Comparison of ENCODE assay signal across 10 cellular contexts in the genomic region with DNA sequence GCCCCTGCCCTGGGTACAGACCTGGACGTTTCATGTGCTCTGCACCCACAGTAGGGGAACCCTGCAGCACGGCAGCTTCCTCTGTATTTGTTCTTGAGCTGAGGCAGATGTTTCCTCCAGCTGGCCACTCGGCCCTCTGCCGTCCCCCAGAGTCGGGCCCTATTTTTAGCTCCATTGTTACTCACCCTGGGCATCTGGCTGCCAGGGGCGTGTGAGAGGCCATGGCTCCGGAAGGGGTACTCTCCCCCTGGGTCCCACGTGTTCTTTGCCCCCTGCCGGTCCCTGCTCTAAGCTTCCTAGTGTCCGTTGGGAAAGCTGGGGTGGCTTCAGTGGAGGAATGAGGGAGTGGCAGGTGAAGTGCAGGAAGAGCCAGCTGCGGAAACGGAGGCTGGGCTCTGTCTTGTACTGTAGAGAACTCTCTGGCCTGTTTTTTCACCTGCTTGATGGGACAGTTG. TPM values are rescaled to one million over a fixed set of nuclear protein-coding genes. Genes with fewer than 3 reads are reported as not detected.
DNase-seq lines count a peak whose midpoint lies in the region; ATAC-seq and TF ChIP-seq lines count a peak whose summit lies in the region.
"Had no signal": no experiment of that assay in that cellular context is flagged by ENCODE, and none has a peak within 500 bp of the region (broad histone marks: within the 10 kb centered on the region; RNA-seq: fewer than 3 reads in every experiment).

No MANE protein-coding gene starts in this region.

- no peak overlapping the region for H3K4me3 ChIP-seq in GM12865 (ENCODE audit: low read depth, low read length)
- H3K4me3 ChIP-seq in OCI-LY1 (ENCODE audit: low read depth, low read length, poor library complexity, severe bottlenecking): no peak overlapping the region

- H3K9me2 ChIP-seq in OCI-LY1 (ENCODE audit: low read depth, low read length): no peaks in the 10 kb centered on the region

- peak overlapping the region; percentile 41; the same call in 1 of the 2 replicates for H3K9ac ChIP-seq in OCI-LY1 (ENCODE audit: low read length)

- peak; percentile 76 for ATAC-seq in Right ventricle myocardium superior (ENCODE audit: poor library complexity)
- ATAC-seq in HG03175 (IDR thresholded peaks at IDR 0.05; ENCODE audit: unreplicated experiment): no peak
- ATAC-seq in GM21526 (IDR thresholded peaks at IDR 0.05; ENCODE audit: low FRiP score, unreplicated experiment): no peak

- H2AFZ ChIP-seq in OCI-LY1 (ENCODE audit: low read length): no peak overlapping the region

- H3K4me1 ChIP-seq in OCI-LY1 (ENCODE audit: insufficient read depth, low read length, severe bottlenecking): peaks cover 90% of the 10 kb centered on the region

- peaks cover 25% of the 10 kb centered on the region for H3K36me3 ChIP-seq in OCI-LY1 (ENCODE audit: insufficient read depth, low read length)
- H3K36me3 ChIP-seq: neutrophil had no signal

- DNase-seq in GM12865 (ENCODE audit: low read depth) (peak; percentile 37), Right ventricle myocardium superior (peak; percentile 76), retina (peak; percentile 70)
- no peak for DNase-seq in stimulated activated naive CD4-positive, alpha-beta T cell treated with Interleukin-2 at 50 U/mL for 16 hours (lab: John Stamatoyannopoulos, UW)
- no peak for DNase-seq in activated T-cell treated with anti-CD3 and anti-CD28 coated beads, Interleukin-2, amount 50 U/mL, for 1 hour
- DNase-seq: activated gamma-delta T cell had no signal

- peak overlapping the region; percentile 58; the same call in 1 of the 2 replicates for H3K4me2 ChIP-seq in OCI-LY1 (ENCODE audit: low read length)

- intact Hi-C loops in Right ventricle myocardium superior (cut with DNase I): no loop called here

- peaks cover 20% of the 10 kb centered on the region for H3K79me2 ChIP-seq in OCI-LY1 (ENCODE audit: insufficient read depth, low read length)

- H3K27ac ChIP-seq in OCI-LY1 (ENCODE audit: low read depth, low read length, poor library complexity, severe bottlenecking): peak overlapping the region; percentile 88
- H3K27ac ChIP-seq: neutrophil had no signal

- TF ChIP-seq CTCF in GM12865 (IDR thresholded peaks at IDR 0.05; ENCODE audit: insufficient read depth, low read depth, low read length, missing control alignments): no peak
- peak; percentile 11; the same call in 1 of the 2 replicates for TF ChIP-seq CTCF in OCI-LY1 (IDR thresholded peaks at IDR 0.05; ENCODE audit: low read length)

- H3K27me3 ChIP-seq in OCI-LY1 (ENCODE audit: insufficient read depth, low read length): no peaks in the 10 kb centered on the region

- H3K9me3 ChIP-seq in OCI-LY1 (ENCODE audit: low read length): no peaks in the 10 kb centered on the region
- H3K9me3 ChIP-seq: neutrophil had no signal

- H4K20me1 ChIP-seq in OCI-LY1 (ENCODE audit: insufficient read depth, low read length): no peaks in the 10 kb centered on the region

- no peaks in the 10 kb centered on the region for H3F3A ChIP-seq in OCI-LY1 (ENCODE audit: insufficient read depth, low read length)

RNA-seq across cellular contexts. Expression of a gene that starts 30.4 kb away (rescaled TPM):
- total RNA-seq in Right ventricle myocardium superior: 4.6 TPM

Comparison
In these comparisons a context has a peak if more than half of its experiments do, and no peak if none do; other contexts are left out.
1. DNase-seq: peak in GM12865 (single experiment), Right ventricle myocardium superior (single experiment) and retina (single experiment); none in stimulated activated naive CD4-positive, alpha-beta T cell treated with Interleukin-2 at 50 U/mL for 16 hours (single experiment) and activated T-cell treated with anti-CD3 and anti-CD28 coated beads, Interleukin-2, amount 50 U/mL, for 1 hour (single experiment).